ENCODE assay signal across 26 cellular contexts in the genomic region with DNA sequence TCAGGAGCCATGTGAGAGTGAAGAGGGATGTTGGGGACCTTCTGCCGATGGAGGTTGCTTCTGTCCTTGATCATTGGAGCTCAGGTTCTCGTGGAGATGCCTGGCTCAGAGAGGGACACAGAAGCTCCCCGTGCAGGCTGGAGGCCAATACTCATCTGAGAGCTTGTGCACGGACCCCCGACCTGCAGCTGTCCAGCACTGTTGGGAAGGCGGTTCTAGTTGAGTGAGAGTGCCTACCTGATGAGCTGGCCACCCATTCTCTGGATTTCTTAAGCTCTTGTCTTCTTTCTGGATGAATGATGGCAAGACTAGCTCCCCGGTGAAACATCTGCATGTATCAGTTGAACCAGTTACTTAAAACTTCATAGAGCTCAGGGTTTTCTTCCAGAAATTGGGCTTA.
"Had no signal": no experiment of that assay in that cellular context is flagged by ENCODE, and none has a peak within 500 bp of the region (broad histone marks: within the 10 kb centered on the region; RNA-seq: fewer than 3 reads in every experiment).

No MANE protein-coding gene starts in this region.

- H3K36me3 ChIP-seq: brain microvascular endothelial cell had no signal

- ATAC-seq: effector memory CD8-positive, alpha-beta T cell had no signal

- H3K27me3 ChIP-seq: brain microvascular endothelial cell had no signal

- H3K27ac Mint-ChIP-seq: activated CD4-positive, alpha-beta T cell treated with anti-CD3 and anti-CD28 coated beads for 36 hours; activated CD8-positive, alpha-beta T cell treated with anti-CD3 and anti-CD28 coated beads for 36 hours; activated naive CD4-positive, alpha-beta T cell treated with anti-CD3 and anti-CD28 coated beads, Interleukin-2, amount 10 ng/mL, durations not matched to agents 7 days and 5 days; activated naive CD4-positive, alpha-beta T cell treated with anti-CD3 and anti-CD28 coated beads, Interleukin-2, amount 50 U/mL, for 72 hours; activated naive CD8-positive, alpha-beta T cell treated with anti-CD3 and anti-CD28 coated beads, Interleukin-2, amount 10 ng/mL, durations not matched to agents 7 days and 5 days; activated T-cell treated with anti-CD3 and anti-CD28 coated beads, Interleukin-2, amount 50 U/mL, for 24 hours; activated T-cell treated with anti-CD3 and anti-CD28 coated beads, Interleukin-2, amount 50 U/mL, for 72 hours; dendritic cell treated with granulocyte-macrophage colony-stimulating factor and Interleukin-4, amounts not matched to agents 40 ng/mL and 50 ng/mL, for 4 days; effector memory CD8-positive, alpha-beta T cell had no signal

- H3K27me3 Mint-ChIP-seq: dendritic cell treated with granulocyte-macrophage colony-stimulating factor and Interleukin-4, amounts not matched to agents 40 ng/mL and 50 ng/mL, for 4 days had no signal

- DNase-seq: activated CD4-positive, alpha-beta T cell treated with anti-CD3 and anti-CD28 coated beads for 36 hours; activated CD4-positive, alpha-beta T cell treated with anti-CD3 and anti-CD28 coated beads, Interleukin-2, amount 50 U/mL, for 1 hour; activated CD4-positive, alpha-beta T cell treated with anti-CD3 and anti-CD28 coated beads, Interleukin-2, amount 50 U/mL, for 48 hours; activated CD4-positive, CD25-positive, alpha-beta regulatory T cell; activated CD4-positive, CD25-positive, alpha-beta regulatory T cell treated with anti-CD3 and anti-CD28 coated beads, Interleukin-2, amount 50 U/mL, for 72 hours; activated CD8-positive, alpha-beta memory T cell treated with anti-CD3 and anti-CD28 coated beads for 24 hours; activated CD8-positive, alpha-beta memory T cell treated with anti-CD3 and anti-CD28 coated beads, Interleukin-2, amount 50 U/mL, for 4 hours; activated CD8-positive, alpha-beta T cell treated with anti-CD3 and anti-CD28 coated beads for 36 hours; activated gamma-delta T cell; activated naive CD4-positive, alpha-beta T cell; activated naive CD4-positive, alpha-beta T cell treated with anti-CD3 and anti-CD28 coated beads, Interleukin-2, amount 10 ng/mL, durations not matched to agents 7 days and 5 days; activated naive CD8-positive, alpha-beta T cell treated with anti-CD3 and anti-CD28 coated beads, Interleukin-2, amount 10 ng/mL, durations not matched to agents 7 days and 5 days; activated T-cell treated with anti-CD3 and anti-CD28 coated beads for 4 hours; activated T-cell treated with anti-CD3 and anti-CD28 coated beads, Interleukin-2, amount 50 U/mL, for 24 hours; brain microvascular endothelial cell; dorsolateral prefrontal cortex; effector memory CD8-positive, alpha-beta T cell; erythroblast; foreskin fibroblast; head of caudate nucleus; hypothalamus had no signal

- H3K4me3 Mint-ChIP-seq: activated CD4-positive, alpha-beta T cell treated with anti-CD3 and anti-CD28 coated beads for 36 hours; activated CD8-positive, alpha-beta T cell treated with anti-CD3 and anti-CD28 coated beads for 36 hours; activated naive CD4-positive, alpha-beta T cell treated with anti-CD3 and anti-CD28 coated beads, Interleukin-2, amount 10 ng/mL, durations not matched to agents 7 days and 5 days; activated naive CD8-positive, alpha-beta T cell treated with anti-CD3 and anti-CD28 coated beads, Interleukin-2, amount 10 ng/mL, durations not matched to agents 7 days and 5 days; activated T-cell treated with anti-CD3 and anti-CD28 coated beads, Interleukin-2, amount 50 U/mL, for 24 hours; activated T-cell treated with anti-CD3 and anti-CD28 coated beads, Interleukin-2, amount 50 U/mL, for 72 hours; central memory CD8-positive, alpha-beta T cell; dendritic cell treated with granulocyte-macrophage colony-stimulating factor and Interleukin-4, amounts not matched to agents 40 ng/mL and 50 ng/mL, for 4 days; effector memory CD8-positive, alpha-beta T cell had no signal

- H3K27ac ChIP-seq: brain microvascular endothelial cell, coronary artery, dorsolateral prefrontal cortex had no signal

- H3K9me3 Mint-ChIP-seq: activated CD8-positive, alpha-beta T cell treated with anti-CD3 and anti-CD28 coated beads for 36 hours; activated naive CD4-positive, alpha-beta T cell treated with anti-CD3 and anti-CD28 coated beads, Interleukin-2, amount 50 U/mL, for 72 hours; activated T-cell treated with anti-CD3 and anti-CD28 coated beads, Interleukin-2, amount 50 U/mL, for 24 hours; central memory CD8-positive, alpha-beta T cell; dendritic cell treated with granulocyte-macrophage colony-stimulating factor and Interleukin-4, amounts not matched to agents 40 ng/mL and 50 ng/mL, for 4 days; effector memory CD8-positive, alpha-beta T cell had no signal

- H3K4me3 ChIP-seq: coronary artery, dorsolateral prefrontal cortex had no signal

- H3K36me3 Mint-ChIP-seq: activated naive CD4-positive, alpha-beta T cell treated with anti-CD3 and anti-CD28 coated beads, Interleukin-2, amount 10 ng/mL, durations not matched to agents 7 days and 5 days; activated naive CD4-positive, alpha-beta T cell treated with anti-CD3 and anti-CD28 coated beads, Interleukin-2, amount 50 U/mL, for 72 hours; activated naive CD8-positive, alpha-beta T cell treated with anti-CD3 and anti-CD28 coated beads, Interleukin-2, amount 10 ng/mL, durations not matched to agents 7 days and 5 days had no signal
